8 cellular contexts compared by ENCODE assay signal in genomic region chr7:47600199-47601118, GRCh38. TPM values are rescaled to one million over a fixed set of nuclear protein-coding genes. Genes with fewer than 3 reads are reported as not detected.
A peak's percentile ranks its signal among the peaks of the same experiment; 100 is the strongest.
DNase-seq lines count a peak whose midpoint lies in the region; ATAC-seq and TF ChIP-seq lines count a peak whose summit lies in the region.

No MANE protein-coding gene starts in this region.

- peaks cover 0 to 10% (median 5%) of the 10 kb centered on the region in 5 donors for H3K36me3 Mint-ChIP-seq in naive thymus-derived CD4-positive, alpha-beta T cell

- no peak for DNase-seq in naive thymus-derived CD4-positive, alpha-beta T cell
- DNase-seq in HUDEP-2 (lab: John Stamatoyannopoulos, UW; ENCODE audit: unreplicated experiment in 76 of 76) (no peak), activated gamma-delta T cell treated with Interleukin-2 at 50 U/mL for 16 hours (no peak)
- no peak for DNase-seq in activated CD4-positive, alpha-beta T cell treated with anti-CD3 and anti-CD28 coated beads for 1 hour
- no peak for DNase-seq in activated naive CD4-positive, alpha-beta T cell treated with anti-CD3 and anti-CD28 coated beads, Interleukin-2, amount 50 U/mL, for 16 hours

- TF ChIP-seq CTCF in WI38 (IDR thresholded peaks at IDR 0.05; ENCODE audit: low read depth, low read length) = no peak

- peaks cover 0 to 6% (median 0%) of the 10 kb centered on the region in 7 donors for H3K4me1 Mint-ChIP-seq in naive thymus-derived CD4-positive, alpha-beta T cell

- no peaks in the 10 kb centered on the region for H3K27me3 ChIP-seq in naive thymus-derived CD4-positive, alpha-beta T cell (ENCODE audit: control insufficient read depth in 2 of 2, insufficient read depth in 2 of 2, low read length in 2 of 2)

- intact Hi-C loops in naive thymus-derived CD4-positive, alpha-beta T cell (cut with micrococcal nuclease) = no loop called here

- H3K9me3 ChIP-seq in naive thymus-derived CD4-positive, alpha-beta T cell (ENCODE audit: control insufficient read depth in 2 of 3, low read length in 3 of 3) = peaks cover 0 to 24% (median 0%) of the 10 kb centered on the region in 3 experiments

- peak; percentile 56 for ATAC-seq in GM18502 (IDR thresholded peaks at IDR 0.05; ENCODE audit: poor library complexity, unreplicated experiment)
- ATAC-seq in HG03103 (IDR thresholded peaks at IDR 0.05; ENCODE audit: low read depth, unreplicated experiment) = peak; percentile 46
- peak; percentile 59 for ATAC-seq in naive thymus-derived CD4-positive, alpha-beta T cell

- peaks cover 0 to 32% (median 17%) of the 10 kb centered on the region in 11 donors for H3K9me3 Mint-ChIP-seq in naive thymus-derived CD4-positive, alpha-beta T cell

- H3K27ac ChIP-seq in naive thymus-derived CD4-positive, alpha-beta T cell (ENCODE audit: low read depth, low read length) = no peak overlapping the region

- CTCF ChIA-PET in naive thymus-derived CD4-positive, alpha-beta T cell (lab: Charles Lee) = no interaction called here

- peaks cover 0 to 15% (median 7%) of the 10 kb centered on the region in 5 donors for H3K27me3 Mint-ChIP-seq in naive thymus-derived CD4-positive, alpha-beta T cell

- peak overlapping the region; percentile 5; the same call in 1 of the 2 replicates for H3K4me3 ChIP-seq in WI38 (ENCODE audit: low read depth, low read length)
- H3K4me3 ChIP-seq in naive thymus-derived CD4-positive, alpha-beta T cell (ENCODE audit: low read length) = no peak overlapping the region

- H3K36me3 ChIP-seq in naive thymus-derived CD4-positive, alpha-beta T cell (ENCODE audit: control insufficient read depth in 2 of 3, insufficient read depth in 3 of 3, low read length in 3 of 3) = no peaks in the 10 kb centered on the region

- no peak overlapping the region for H3K4me3 Mint-ChIP-seq in naive thymus-derived CD4-positive, alpha-beta T cell

- no peaks in the 10 kb centered on the region for H3K4me1 ChIP-seq in naive thymus-derived CD4-positive, alpha-beta T cell (ENCODE audit: control insufficient read depth in 2 of 2, insufficient read depth in 2 of 2, low read length in 2 of 2)

- H3K27ac Mint-ChIP-seq in naive thymus-derived CD4-positive, alpha-beta T cell = no peak overlapping the region

- POLR2A ChIA-PET in naive thymus-derived CD4-positive, alpha-beta T cell (lab: Charles Lee) = no interaction called here

RNA-seq across cellular contexts. Expression of gene TNS3, which starts 18.5 kb away (rescaled TPM):
- total RNA-seq in naive thymus-derived CD4-positive, alpha-beta T cell = 10 to 100 TPM in 1 of 5 experiments, 1 to 10 TPM in 3, under 1 TPM in 1; 0.85 to 38.3 (median 2.6) TPM
- polyA plus RNA-seq in naive thymus-derived CD4-positive, alpha-beta T cell = not detected
